19 cellular contexts compared by ENCODE assay signal in genomic region chr17:80519091-80519781, GRCh38. TPM values are rescaled to one million over a fixed set of nuclear protein-coding genes. Genes with fewer than 3 reads are reported as not detected.
"Had no signal": no experiment of that assay in that cellular context is flagged by ENCODE, and none has a peak within 500 bp of the region (broad histone marks: within the 10 kb centered on the region; RNA-seq: fewer than 3 reads in every experiment).

No MANE protein-coding gene starts in this region.

- H3K9me3 ChIP-seq: gastrocnemius medialis, left ventricle myocardium inferior, pancreas, sigmoid colon, spleen, thyroid gland had no signal

- H3K4me1 Mint-ChIP-seq: activated CD8-positive, alpha-beta memory T cell treated with anti-CD3 and anti-CD28 coated beads, Interleukin-2, amount 10 ng/mL, durations not matched to agents 7 days and 5 days; memory B cell; naive thymus-derived CD4-positive, alpha-beta T cell had no signal

- DNase-seq: activated CD4-positive, alpha-beta memory T cell treated with anti-CD3 and anti-CD28 coated beads for 36 hours; activated CD4-positive, alpha-beta T cell treated with anti-CD3 and anti-CD28 coated beads for 4 hours; activated CD8-positive, alpha-beta memory T cell treated with anti-CD3 and anti-CD28 coated beads, Interleukin-2, amount 10 ng/mL, durations not matched to agents 7 days and 5 days; amniotic stem cell; endodermal cell; erythroblast; gastrocnemius medialis; head of caudate nucleus; kidney; left ventricle myocardium inferior; naive thymus-derived CD4-positive, alpha-beta T cell; pancreas; sigmoid colon; spleen; stimulated activated naive CD4-positive, alpha-beta T cell treated with Interleukin-2 at 50 U/mL for 16 hours; thyroid gland had no signal

- ATAC-seq: activated CD8-positive, alpha-beta memory T cell treated with anti-CD3 and anti-CD28 coated beads, Interleukin-2, amount 10 ng/mL, durations not matched to agents 7 days and 5 days; gastrocnemius medialis; naive thymus-derived CD4-positive, alpha-beta T cell; pancreas had no signal

- H3K27ac ChIP-seq: gastrocnemius medialis, left ventricle myocardium inferior, pancreas, sigmoid colon, spleen had no signal

- H3K36me3 Mint-ChIP-seq: activated CD4-positive, alpha-beta memory T cell treated with anti-CD3 and anti-CD28 coated beads for 36 hours; activated CD8-positive, alpha-beta memory T cell treated with anti-CD3 and anti-CD28 coated beads, Interleukin-2, amount 10 ng/mL, durations not matched to agents 7 days and 5 days; activated naive CD8-positive, alpha-beta T cell; memory B cell; naive thymus-derived CD4-positive, alpha-beta T cell had no signal

- H3K4me1 ChIP-seq: gastrocnemius medialis, left ventricle myocardium inferior, pancreas, spleen, thyroid gland had no signal

- H3K27me3 ChIP-seq: gastrocnemius medialis, pancreas, sigmoid colon, thyroid gland had no signal

- H3K4me3 Mint-ChIP-seq: activated CD4-positive, alpha-beta memory T cell treated with anti-CD3 and anti-CD28 coated beads for 36 hours; activated CD8-positive, alpha-beta memory T cell treated with anti-CD3 and anti-CD28 coated beads, Interleukin-2, amount 10 ng/mL, durations not matched to agents 7 days and 5 days; activated naive CD8-positive, alpha-beta T cell; endodermal cell; memory B cell; naive thymus-derived CD4-positive, alpha-beta T cell had no signal

- H3K36me3 ChIP-seq: gastrocnemius medialis, left ventricle myocardium inferior, pancreas, sigmoid colon, spleen, thyroid gland had no signal

- H3K4me3 ChIP-seq: gastrocnemius medialis, left ventricle myocardium inferior, pancreas, sigmoid colon, spleen, thyroid gland had no signal

- H3K9me3 Mint-ChIP-seq: activated CD4-positive, alpha-beta memory T cell treated with anti-CD3 and anti-CD28 coated beads for 36 hours; endodermal cell; naive thymus-derived CD4-positive, alpha-beta T cell had no signal

- H3K27ac Mint-ChIP-seq: activated CD4-positive, alpha-beta memory T cell treated with anti-CD3 and anti-CD28 coated beads for 36 hours; activated CD8-positive, alpha-beta memory T cell treated with anti-CD3 and anti-CD28 coated beads, Interleukin-2, amount 10 ng/mL, durations not matched to agents 7 days and 5 days; activated naive CD8-positive, alpha-beta T cell; endodermal cell; memory B cell; naive thymus-derived CD4-positive, alpha-beta T cell had no signal

RNA-seq across cellular contexts. Expression of gene NPTX1, which starts 42.8 kb away (rescaled TPM):
- total RNA-seq: left ventricle myocardium inferior, subcutaneous adipose tissue had no signal
- polyA plus RNA-seq: naive thymus-derived CD4-positive, alpha-beta T cell had no signal
